ENCODE assay signal across 16 cellular contexts in the genomic region with DNA sequence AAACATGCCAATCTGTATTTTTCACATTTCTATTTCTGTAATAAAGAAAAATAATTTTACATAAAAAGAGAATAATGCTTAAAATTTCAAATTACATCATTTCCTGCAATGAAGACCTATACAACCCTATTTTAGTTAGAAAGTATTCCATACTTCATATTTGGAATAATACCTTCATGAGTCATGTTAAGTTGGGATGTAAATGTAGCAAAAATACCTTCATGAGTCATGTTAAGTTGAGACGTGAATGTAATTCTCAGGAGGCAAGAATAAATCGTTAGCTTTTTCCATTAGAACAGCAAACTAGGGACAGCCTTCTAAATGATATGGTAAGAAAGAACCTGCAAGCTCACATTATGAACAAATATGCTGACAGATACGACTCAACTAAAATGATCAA.
DNase-seq lines count a peak whose midpoint lies in the region; ATAC-seq, FAIRE-seq and TF ChIP-seq lines count a peak whose summit lies in the region.
"Had no signal": no experiment of that assay in that cellular context is flagged by ENCODE, and none has a peak within 500 bp of the region (broad histone marks: within the 10 kb centered on the region; RNA-seq: fewer than 3 reads in every experiment).

No MANE protein-coding gene starts in this region.

- H3K9me3 ChIP-seq in A549 (no peaks in the 10 kb centered on the region), IMR-90 (ENCODE audit: control insufficient read depth, insufficient read depth, low read length) (peaks cover 2% of the 10 kb centered on the region; the same call in 1 of the 2 replicates)
- H3K9me3 ChIP-seq: thyroid gland had no signal

- peak overlapping the region; percentile 98 for H2BK120ac ChIP-seq in IMR-90 (ENCODE audit: low read depth, low read length)

- H3K27me3 Mint-ChIP-seq in activated CD4-positive, alpha-beta T cell treated with anti-CD3 and anti-CD28 coated beads for 36 hours, result no peaks in the 10 kb centered on the region
- H3K27me3 Mint-ChIP-seq in mesothelial cell of epicardium (ENCODE audit: low read depth), result no peaks in the 10 kb centered on the region
- H3K27me3 Mint-ChIP-seq: activated CD4-positive, alpha-beta memory T cell treated with anti-CD3 and anti-CD28 coated beads, Interleukin-2, amount 10 ng/mL, durations not matched to agents 7 days and 5 days; brain had no signal

- H3K79me1 ChIP-seq in IMR-90 (ENCODE audit: low read depth in 1 of 2, low read length in 2 of 2), result peaks cover 0 to 13% of the 10 kb centered on the region in 2 experiments; a peak in 1 of 4 replicates

- CTCF ChIA-PET in A549 (lab: Yijun Ruan, JAX) (no interaction called here), IMR-90 (lab: Yijun Ruan, JAX) (interaction anchor here (1.4 kb wide), 1 partner anchor 13 kb away, joined by 3 read pairs; no protein-coding TSS in a partner anchor)
- CTCF ChIA-PET in activated CD4-positive, alpha-beta T cell treated with anti-CD3 and anti-CD28 coated beads for 36 hours (lab: Charles Lee), result no interaction called here

- TF ChIP-seq CTCF in A549 (IDR thresholded peaks at IDR 0.05) (no peak), IMR-90 (conservative IDR thresholded peaks at IDR 0.05; ENCODE audit: low read depth, low read length) (no peak), astrocyte of the spinal cord (IDR thresholded peaks at IDR 0.05; ENCODE audit: low read depth, low read length) (no peak), mesothelial cell of epicardium (IDR thresholded peaks at IDR 0.05; ENCODE audit: unreplicated experiment) (no peak)

- no TSS peak for BruUV-seq in IMR-90 (replicated peaks; lab: Mats Ljungman, UMichigan)

- peak overlapping the region; percentile 95; the same call in 1 of the 2 replicates for H3K4ac ChIP-seq in IMR-90 (ENCODE audit: low read depth, low read length)

- 4% methylated on average over 3 of the region's 3 CpGs for WGBS in A549 (ENCODE audit: missing lambda C conversion rate)
- WGBS in IMR-90 (ENCODE audit: extremely low coverage in 2 of 2, insufficient read length in 1 of 2), 2 experiments, result no CpG with 5 or more reads among the region's 3 CpGs

- no peaks in the 10 kb centered on the region for H3K36me3 ChIP-seq in IMR-90 (ENCODE audit: control insufficient read depth, insufficient read depth, low read length)
- H3K36me3 ChIP-seq: thyroid gland had no signal

- H3K18ac ChIP-seq in IMR-90 (ENCODE audit: low read depth, low read length), result peak overlapping the region; percentile 71

- H3K4me3 Mint-ChIP-seq in activated CD4-positive, alpha-beta T cell treated with anti-CD3 and anti-CD28 coated beads for 36 hours, result no peak overlapping the region
- H3K4me3 Mint-ChIP-seq in mesothelial cell of epicardium, result no peak overlapping the region
- H3K4me3 Mint-ChIP-seq: activated CD4-positive, alpha-beta memory T cell treated with anti-CD3 and anti-CD28 coated beads, Interleukin-2, amount 10 ng/mL, durations not matched to agents 7 days and 5 days; brain; T-helper 1 cell treated with Interleukin-12 subunit alpha and Interleukin-12 subunit beta and Interleukin-4 antibody, amounts not matched to agents 30 μg/mL and 1 μg/mL, for 36 hours had no signal

- FAIRE-seq in A549 (lab: Jason Lieb, UNC), result peak; percentile 61
- FAIRE-seq: A204.1, endometrium had no signal

- H3K4me3 ChIP-seq in A549 (no peak overlapping the region), IMR-90 (ENCODE audit: insufficient read depth, low read depth, low read length) (no peak overlapping the region), astrocyte of the spinal cord (ENCODE audit: low read depth, low read length) (no peak overlapping the region)
- H3K4me3 ChIP-seq: thyroid gland had no signal

- H3K14ac ChIP-seq in IMR-90 (replicated peaks; ENCODE audit: low read depth, low read length), result no peak overlapping the region

- peak in 1 of 2 experiments; percentile 44 for DNase-seq in A549 (ENCODE audit: low read depth in 1 of 2, low spot score in 1 of 2)
- peak; percentile 91 for DNase-seq in IMR-90
- peak; percentile 87 for DNase-seq in astrocyte of the spinal cord (ENCODE audit: low read depth, low spot score)
- peak; percentile 92 for DNase-seq in iris pigment epithelial cell (ENCODE audit: low read depth)
- no peak for DNase-seq in activated CD4-positive, alpha-beta T cell treated with anti-CD3 and anti-CD28 coated beads for 36 hours
- no peak for DNase-seq in mesothelial cell of epicardium (ENCODE audit: low spot score in 2 of 2, unreplicated experiment in 2 of 2)
- DNase-seq: activated CD4-positive, alpha-beta memory T cell treated with anti-CD3 and anti-CD28 coated beads, Interleukin-2, amount 10 ng/mL, durations not matched to agents 7 days and 5 days; MV-4-11; nucleus accumbens; thyroid gland had no signal

- H3K4me1 ChIP-seq in A549 (peaks cover 34% of the 10 kb centered on the region), IMR-90 (ENCODE audit: control insufficient read depth, insufficient read depth, low read length) (peaks cover 14% of the 10 kb centered on the region)

- dilution Hi-C loops in IMR-90 (cut with HindIII; ENCODE audit: low sequenced_read_pairs, unreplicated experiment), result no loop called here

- no peaks in the 10 kb centered on the region for H3K36me3 Mint-ChIP-seq in activated CD4-positive, alpha-beta T cell treated with anti-CD3 and anti-CD28 coated beads for 36 hours (ENCODE audit: low read depth)
- no peaks in the 10 kb centered on the region for H3K36me3 Mint-ChIP-seq in mesothelial cell of epicardium
- H3K36me3 Mint-ChIP-seq: brain had no signal

- H4K8ac ChIP-seq in IMR-90 (ENCODE audit: low read depth in 2 of 2, low read length in 2 of 2), result peak overlapping the region in 1 of 2 experiments; percentile 96; a peak in 2 of 4 replicates

- peak overlapping the region; percentile 100 for H2BK5ac ChIP-seq in IMR-90 (ENCODE audit: low read depth, low read length, poor library complexity, severe bottlenecking)

- intact Hi-C loops in IMR-90 (cut with micrococcal nuclease), result loop anchor here (2.0 kb wide), 1 partner anchor 52 kb away; no protein-coding TSS in a partner anchor
- intact Hi-C loops in activated CD4-positive, alpha-beta T cell treated with anti-CD3 and anti-CD28 coated beads for 36 hours (cut with DNase I, micrococcal nuclease), result no loop called here

- ATAC-seq in A549 (peak in 1 of 2 experiments; percentile 43; a peak in 3 of 6 replicates), IMR-90 (ENCODE audit: low read depth) (peak; percentile 36), GM18858 (IDR thresholded peaks at IDR 0.05; ENCODE audit: unreplicated experiment) (no peak), HG03135 (IDR thresholded peaks at IDR 0.05; ENCODE audit: unreplicated experiment) (no peak)
- ATAC-seq in activated CD4-positive, alpha-beta T cell treated with anti-CD3 and anti-CD28 coated beads for 36 hours, result no peak

- TF ChIP-seq RAD21 in A549 (conservative IDR thresholded peaks at IDR 0.05 in 1 of 2, IDR thresholded peaks at IDR 0.05 in 1 of 2) (no peak), IMR-90 (IDR thresholded peaks at IDR 0.05; ENCODE audit: low read length) (no peak)

- no peaks in the 10 kb centered on the region for H3K4me1 Mint-ChIP-seq in activated CD4-positive, alpha-beta T cell treated with anti-CD3 and anti-CD28 coated beads for 36 hours
- peaks cover 26% of the 10 kb centered on the region for H3K4me1 Mint-ChIP-seq in mesothelial cell of epicardium
- H3K4me1 Mint-ChIP-seq: activated CD4-positive, alpha-beta memory T cell treated with anti-CD3 and anti-CD28 coated beads, Interleukin-2, amount 10 ng/mL, durations not matched to agents 7 days and 5 days; brain had no signal

- TF ChIP-seq POLR2A in A549 (IDR thresholded peaks at IDR 0.05; ENCODE audit: low read length), result no peak
- TF ChIP-seq POLR2A in IMR-90 (IDR thresholded peaks at IDR 0.05; ENCODE audit: low read depth, low read length), result no peak

- H2BK20ac ChIP-seq in IMR-90 (ENCODE audit: low read depth, low read length), result peak overlapping the region; percentile 61; the same call in 1 of the 2 replicates

- peak overlapping the region; percentile 73 for H3K56ac ChIP-seq in IMR-90 (ENCODE audit: extremely low read depth, insufficient read depth, low read length)

- POLR2A ChIA-PET in A549 (lab: Yijun Ruan, JAX) (no interaction called here), IMR-90 (lab: Charles Lee; ENCODE audit: unreplicated experiment) (no interaction called here)
- POLR2A ChIA-PET in activated CD4-positive, alpha-beta T cell treated with anti-CD3 and anti-CD28 coated beads for 36 hours (lab: Charles Lee), result no interaction called here

- H3K4me2 ChIP-seq in A549 (peak overlapping the region; percentile 40), IMR-90 (ENCODE audit: low read depth, low read length) (peak overlapping the region; percentile 21; the same call in 1 of the 2 replicates)

- no peak overlapping the region for H3K27ac ChIP-seq in A549
- peak overlapping the region; percentile 67; the same call in 1 of the 2 replicates for H3K27ac ChIP-seq in IMR-90 (ENCODE audit: insufficient read depth, low read length)
- H3K27ac ChIP-seq: thyroid gland had no signal

- H3K23ac ChIP-seq in IMR-90 (ENCODE audit: low read depth, low read length), result peak overlapping the region; percentile 15; the same call in 1 of the 2 replicates

- in situ Hi-C loops in IMR-90 (cut with MboI; ENCODE audit: low sequenced_read_pairs), result loop anchor here (10.0 kb wide), 1 partner anchor 506 kb away; no protein-coding TSS in a partner anchor
- in situ Hi-C loops in astrocyte of the spinal cord (cut with HindIII; ENCODE audit: low sequenced_read_pairs), result no loop called here

- peak overlapping the region; percentile 86 for H4K5ac ChIP-seq in IMR-90 (ENCODE audit: low read depth, low read length)

- no peaks in the 10 kb centered on the region for H3K9me3 Mint-ChIP-seq in activated CD4-positive, alpha-beta T cell treated with anti-CD3 and anti-CD28 coated beads for 36 hours (ENCODE audit: low read depth)
- H3K9me3 Mint-ChIP-seq in mesothelial cell of epicardium, result no peaks in the 10 kb centered on the region
- H3K9me3 Mint-ChIP-seq: brain; T-helper 1 cell treated with Interleukin-12 subunit alpha and Interleukin-12 subunit beta and Interleukin-4 antibody, amounts not matched to agents 30 μg/mL and 1 μg/mL, for 36 hours had no signal

- H3K9ac ChIP-seq in IMR-90 (ENCODE audit: low read depth, low read length), result no peak overlapping the region

- 0 out of 2 replicates have a peak overlapping the region, but pooled peaks have one; percentile 33 for H4K91ac ChIP-seq in IMR-90 (ENCODE audit: insufficient read depth, low read depth, low read length)

- no peak overlapping the region for H2AK5ac ChIP-seq in IMR-90 (ENCODE audit: low read depth, low read length)

- no peak overlapping the region for H3K27ac Mint-ChIP-seq in activated CD4-positive, alpha-beta T cell treated with anti-CD3 and anti-CD28 coated beads for 36 hours
- H3K27ac Mint-ChIP-seq in mesothelial cell of epicardium, result no peak overlapping the region
- H3K27ac Mint-ChIP-seq: activated CD4-positive, alpha-beta memory T cell treated with anti-CD3 and anti-CD28 coated beads, Interleukin-2, amount 10 ng/mL, durations not matched to agents 7 days and 5 days; brain; T-helper 1 cell treated with Interleukin-12 subunit alpha and Interleukin-12 subunit beta and Interleukin-4 antibody, amounts not matched to agents 30 μg/mL and 1 μg/mL, for 36 hours had no signal

- H3K27me3 ChIP-seq in IMR-90 (ENCODE audit: control insufficient read depth, insufficient read depth, low read length), result no peaks in the 10 kb centered on the region
- H3K27me3 ChIP-seq: thyroid gland had no signal

- H2BK15ac ChIP-seq in IMR-90 (ENCODE audit: low read depth, low read length), result no peak overlapping the region

- no peak overlapping the region for H2AK9ac ChIP-seq in IMR-90 (replicated peaks; ENCODE audit: low read depth, low read length, poor library complexity)

- no peaks in the 10 kb centered on the region for H4K20me1 ChIP-seq in IMR-90 (ENCODE audit: insufficient read depth, low read length)

- H3K9me1 ChIP-seq in IMR-90 (ENCODE audit: insufficient read depth, low read length), result no peaks in the 10 kb centered on the region

- TF ChIP-seq EP300 in A549 (IDR thresholded peaks at IDR 0.05), result no peak

- H2AFZ ChIP-seq in IMR-90 (replicated peaks; ENCODE audit: low read length, poor library complexity), result no peak overlapping the region

Comparison
In these comparisons a context has a peak if more than half of its experiments do, and no peak if none do; other contexts are left out.
1. DNase-seq: peak in IMR-90 (single experiment), astrocyte of the spinal cord (single experiment) and iris pigment epithelial cell (single experiment); none in activated CD4-positive, alpha-beta T cell treated with anti-CD3 and anti-CD28 coated beads for 36 hours (single experiment) and mesothelial cell of epicardium (0 of 2).